In genomic region chr10:100803908-100804307, GRCh38 we compare ENCODE assay signal across 1 cellular context.
A peak's percentile ranks its signal among the peaks of the same experiment; 100 is the strongest.
TF ChIP-seq lines count a peak whose summit lies in the region.

No MANE protein-coding gene starts in this region.

TF ChIP-seq in H1, 55 proteins besides CTCF, POLR2A, EP300 and RAD21 (continued from another document):
- TF ChIP-seq BCL11A (IDR thresholded peaks at IDR 0.05; ENCODE audit: low read depth in 2 of 2, low read length in 2 of 2) (no peak), SUZ12 (IDR thresholded peaks at IDR 0.05; ENCODE audit: low read length) (0 out of 2 replicates have a peak, but pooled peaks have one; percentile 13), FOSL1 (IDR thresholded peaks at IDR 0.05; ENCODE audit: insufficient read depth, low read depth, low read length) (no peak)
